ENCODE assay signal across 18 cellular contexts in the genomic region with DNA sequence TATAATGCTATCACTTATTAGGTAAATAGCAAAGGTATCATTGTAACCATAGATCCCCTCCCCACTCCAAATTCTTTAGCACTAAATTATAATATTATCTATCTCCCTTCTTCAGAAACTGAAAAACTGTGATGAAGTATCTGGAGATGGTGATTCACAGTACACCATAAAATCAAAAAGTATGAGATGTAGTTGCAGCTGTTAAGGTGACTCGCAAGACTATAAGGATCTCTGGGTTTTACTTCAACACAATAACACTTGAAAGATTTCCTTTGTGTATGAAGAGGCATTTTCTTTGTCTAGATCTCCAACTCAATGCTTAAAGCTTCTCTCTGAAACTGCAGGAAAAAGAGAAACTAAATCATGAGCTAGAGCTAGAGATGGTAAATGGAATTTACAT. TPM values are rescaled to one million over a fixed set of nuclear protein-coding genes. Genes with fewer than 3 reads are reported as not detected.
DNase-seq lines count a peak whose midpoint lies in the region; ATAC-seq, FAIRE-seq and TF ChIP-seq lines count a peak whose summit lies in the region.
"Had no signal": no experiment of that assay in that cellular context is flagged by ENCODE, and none has a peak within 500 bp of the region (broad histone marks: within the 10 kb centered on the region; RNA-seq: fewer than 3 reads in every experiment).

No MANE protein-coding gene starts in this region.

- H3K36me3 Mint-ChIP-seq in activated T-cell treated with anti-CD3 and anti-CD28 coated beads, Interleukin-2, amount 50 U/mL, for 24 hours (ENCODE audit: low read depth), result peaks cover 3% of the 10 kb centered on the region
- no peaks in the 10 kb centered on the region for H3K36me3 Mint-ChIP-seq in astrocyte (ENCODE audit: low read depth, unreplicated experiment)
- H3K36me3 Mint-ChIP-seq: natural killer cell treated with Interleukin-12 subunit alpha and Interleukin-12 subunit beta and Interleukin-15 and Interleukin-18, amount 100 ng/mL, for 72 hours had no signal

- no peaks in the 10 kb centered on the region for H3K36me3 ChIP-seq in astrocyte (ENCODE audit: insufficient read depth, low read length)
- no peaks in the 10 kb centered on the region for H3K36me3 ChIP-seq in kidney epithelial cell (ENCODE audit: control insufficient read depth, insufficient read depth, low read length)
- H3K36me3 ChIP-seq: heart right ventricle, SJSA1 had no signal

- H3K9me3 Mint-ChIP-seq in activated T-cell treated with anti-CD3 and anti-CD28 coated beads, Interleukin-2, amount 50 U/mL, for 24 hours, result no peaks in the 10 kb centered on the region
- no peaks in the 10 kb centered on the region for H3K9me3 Mint-ChIP-seq in astrocyte (ENCODE audit: unreplicated experiment)
- H3K9me3 Mint-ChIP-seq: CD4-positive, alpha-beta T cell; natural killer cell treated with Interleukin-12 subunit alpha and Interleukin-12 subunit beta and Interleukin-15 and Interleukin-18, amount 100 ng/mL, for 72 hours had no signal

- H3K79me2 ChIP-seq in astrocyte (ENCODE audit: insufficient read depth, low read length), result peaks cover 3% of the 10 kb centered on the region

- no peaks in the 10 kb centered on the region for H3K27me3 ChIP-seq in astrocyte (ENCODE audit: insufficient read depth, low read length)
- H3K27me3 ChIP-seq in kidney epithelial cell (ENCODE audit: control insufficient read depth, insufficient read depth, low read length), result no peaks in the 10 kb centered on the region
- H3K27me3 ChIP-seq: heart right ventricle, SJSA1 had no signal

- no peak for DNase-seq in activated T-cell treated with anti-CD3 and anti-CD28 coated beads, Interleukin-2, amount 50 U/mL, for 24 hours
- DNase-seq in activated T-cell treated with anti-CD3 and anti-CD28 coated beads for 4 hours (no peak), HT1080 (ENCODE audit: low read depth) (peak; percentile 50), astrocyte (ENCODE audit: low read depth) (peak; percentile 31), kidney epithelial cell (ENCODE audit: low read depth) (peak; percentile 29), Right ventricle myocardium superior (no peak), GM12892 (ENCODE audit: insufficient read length) (no peak)
- DNase-seq: activated CD4-positive, alpha-beta T cell treated with anti-CD3 and anti-CD28 coated beads for 1 hour; CD4-positive, alpha-beta T cell; heart right ventricle; NCI-H2029 treated with DMSO at 0.1 percent for 48 hours; NCI-H524; stimulated activated CD4-positive, alpha-beta T cell treated with anti-CD3 and anti-CD28 coated beads, Interleukin-2, amount 100 ng/mL, for 48 hours; T-helper 9 cell had no signal

- no peaks in the 10 kb centered on the region for H3K9me3 ChIP-seq in astrocyte (ENCODE audit: insufficient read depth, low read depth, low read length)
- H3K9me3 ChIP-seq: SJSA1 had no signal

- TF ChIP-seq CTCF in astrocyte (IDR thresholded peaks at IDR 0.05; ENCODE audit: insufficient read depth, low read depth, low read length) (no peak), kidney epithelial cell (IDR thresholded peaks at IDR 0.05; ENCODE audit: insufficient read depth, low read length, poor library complexity, severe bottlenecking) (no peak)

- no peaks in the 10 kb centered on the region for H4K20me1 ChIP-seq in astrocyte (ENCODE audit: insufficient read depth, low read length)

- H3K4me2 ChIP-seq in astrocyte (ENCODE audit: low read length), result peak overlapping the region; percentile 28

- H3K4me1 ChIP-seq in astrocyte (ENCODE audit: insufficient read depth, low read length), result peaks cover 6% of the 10 kb centered on the region
- H3K4me1 ChIP-seq: SJSA1 had no signal

- H3K27ac Mint-ChIP-seq in activated T-cell treated with anti-CD3 and anti-CD28 coated beads, Interleukin-2, amount 50 U/mL, for 24 hours, result peak overlapping the region; percentile 6
- H3K27ac Mint-ChIP-seq in astrocyte (ENCODE audit: unreplicated experiment), result no peak overlapping the region
- H3K27ac Mint-ChIP-seq: CD4-positive, alpha-beta T cell; natural killer cell treated with Interleukin-12 subunit alpha and Interleukin-12 subunit beta and Interleukin-15 and Interleukin-18, amount 100 ng/mL, for 72 hours had no signal

- peak overlapping the region; percentile 13 for H3K4me3 Mint-ChIP-seq in activated T-cell treated with anti-CD3 and anti-CD28 coated beads, Interleukin-2, amount 50 U/mL, for 24 hours
- H3K4me3 Mint-ChIP-seq in astrocyte (ENCODE audit: unreplicated experiment), result no peak overlapping the region
- H3K4me3 Mint-ChIP-seq: CD4-positive, alpha-beta T cell; natural killer cell treated with Interleukin-12 subunit alpha and Interleukin-12 subunit beta and Interleukin-15 and Interleukin-18, amount 100 ng/mL, for 72 hours had no signal

- ATAC-seq in HG03378 (IDR thresholded peaks at IDR 0.05; ENCODE audit: unreplicated experiment) (no peak), Right ventricle myocardium superior (ENCODE audit: poor library complexity) (no peak)
- ATAC-seq: heart right ventricle; natural killer cell treated with Interleukin-12 subunit alpha and Interleukin-12 subunit beta and Interleukin-15 and Interleukin-18, amount 100 ng/mL, for 72 hours had no signal

- TF ChIP-seq POLR2A in GM12892 (IDR thresholded peaks at IDR 0.05; ENCODE audit: low read depth, low read length), result no peak

- H3K27me3 Mint-ChIP-seq in activated T-cell treated with anti-CD3 and anti-CD28 coated beads, Interleukin-2, amount 50 U/mL, for 24 hours, result no peaks in the 10 kb centered on the region
- H3K27me3 Mint-ChIP-seq in astrocyte (ENCODE audit: low read depth, unreplicated experiment), result no peaks in the 10 kb centered on the region
- H3K27me3 Mint-ChIP-seq: CD4-positive, alpha-beta T cell; natural killer cell treated with Interleukin-12 subunit alpha and Interleukin-12 subunit beta and Interleukin-15 and Interleukin-18, amount 100 ng/mL, for 72 hours had no signal

- H3K4me3 ChIP-seq in astrocyte (ENCODE audit: insufficient read depth, low read depth, low read length) (no peak overlapping the region), kidney epithelial cell (ENCODE audit: low read depth, low read length) (no peak overlapping the region)
- H3K4me3 ChIP-seq: heart right ventricle, SJSA1 had no signal

- H3K9ac ChIP-seq in astrocyte (ENCODE audit: low read length), result no peak overlapping the region

- FAIRE-seq in astrocyte (lab: Jason Lieb, UNC), result peak; percentile 13
- no peak for FAIRE-seq in GM12892 (lab: Jason Lieb, UNC)
- FAIRE-seq: islet of Langerhans had no signal

- intact Hi-C loops in Right ventricle myocardium superior (cut with DNase I), result no loop called here

- H3K27ac ChIP-seq in astrocyte (ENCODE audit: low read depth, low read length), result no peak overlapping the region
- H3K27ac ChIP-seq: heart right ventricle, SJSA1 had no signal

- H2AFZ ChIP-seq in astrocyte (ENCODE audit: low read depth, low read length), result no peak overlapping the region

- H3K4me1 Mint-ChIP-seq in activated T-cell treated with anti-CD3 and anti-CD28 coated beads, Interleukin-2, amount 50 U/mL, for 24 hours (ENCODE audit: low read depth), result peaks cover 35% of the 10 kb centered on the region
- peaks cover 8% of the 10 kb centered on the region for H3K4me1 Mint-ChIP-seq in astrocyte (ENCODE audit: low read depth, unreplicated experiment)

RNA-seq across cellular contexts. Expression of a gene that starts 46.9 kb away (rescaled TPM):
- 83.1 and 84.1 TPM in 2 replicates for total RNA-seq in HT1080 (2014; rRNA removed; shearing (Covaris generic))
- 33.3 and 45.3 TPM in 2 replicates for polyA plus RNA-seq in HT1080 (2015; cell fraction: cytosol; rRNA removed)
- polyA plus RNA-seq in HT1080 (2015; cell fraction: nucleus; rRNA removed), result 17.0 and 34.4 TPM in 2 replicates
- total RNA-seq in astrocyte (27.5 and 29.8 TPM in 2 replicates), kidney epithelial cell (17.9 and 29.6 TPM in 2 replicates), Right ventricle myocardium superior (18.7 TPM)
- 15.7 TPM for polyA plus RNA-seq in GM12892 (2012; ENCODE audit: missing spikeins)

Comparison
In these comparisons a context has a peak if more than half of its experiments do, and no peak if none do; other contexts are left out.
1. DNase-seq: peak in HT1080 (single experiment), astrocyte (single experiment) and kidney epithelial cell (single experiment); none in activated T-cell treated with anti-CD3 and anti-CD28 coated beads, Interleukin-2, amount 50 U/mL, for 24 hours (single experiment), activated T-cell treated with anti-CD3 and anti-CD28 coated beads for 4 hours (single experiment), Right ventricle myocardium superior (single experiment) and GM12892 (single experiment).